In genomic region chr1:28579374-28579773, GRCh38 we compare ENCODE assay signal across 1 cellular context.
TF ChIP-seq lines count a peak whose summit lies in the region.

No MANE protein-coding gene starts in this region.

TF ChIP-seq in HCT116, 20 proteins besides CTCF, POLR2A, EP300 and RAD21 (continued from another document):
- TF ChIP-seq REST (IDR thresholded peaks at IDR 0.05; ENCODE audit: low read depth) (no peak), YY1 (IDR thresholded peaks at IDR 0.05; ENCODE audit: extremely low read depth, insufficient replicate concordance, low read depth, low read length) (no peak)
